Comparison of ENCODE assay signal across 10 cellular contexts in genomic region chr21:25997788-25998611, GRCh38.
DNase-seq lines count a peak whose midpoint lies in the region; ATAC-seq and TF ChIP-seq lines count a peak whose summit lies in the region.
"Had no signal": no experiment of that assay in that cellular context is flagged by ENCODE, and none has a peak within 500 bp of the region (broad histone marks: within the 10 kb centered on the region; RNA-seq: fewer than 3 reads in every experiment).

No MANE protein-coding gene starts in this region.

- no peaks in the 10 kb centered on the region for H3F3A ChIP-seq in PC-9 (ENCODE audit: insufficient read depth, low read depth)

- POLR2A ChIA-PET in PC-9 (lab: Charles Lee; ENCODE audit: unreplicated experiment): interaction anchor here (0.6 kb wide), 2 partner anchors 25 to 86 kb away, joined by 3 to 5 read pairs; no protein-coding TSS in a partner anchor
- POLR2A ChIA-PET in naive thymus-derived CD8-positive, alpha-beta T cell (lab: Charles Lee): no interaction called here

- 64 to 70% methylated on average over 4 of the region's 4 CpGs for WGBS in heart right ventricle, 2 donors

- H3K27me3 ChIP-seq in heart right ventricle: no peaks in the 10 kb centered on the region
- H3K27me3 ChIP-seq in PC-9 (ENCODE audit: insufficient read depth, low read depth): no peaks in the 10 kb centered on the region
- no peaks in the 10 kb centered on the region for H3K27me3 ChIP-seq in iPS-20b (ENCODE audit: insufficient read depth, low read length)

- no peak overlapping the region for H3K4me3 Mint-ChIP-seq in type B pancreatic cell
- H3K4me3 Mint-ChIP-seq in naive thymus-derived CD8-positive, alpha-beta T cell: no peak overlapping the region

- H2AFZ ChIP-seq in PC-9: no peak overlapping the region
- H2AFZ ChIP-seq: parathyroid adenoma had no signal

- H3K4me1 Mint-ChIP-seq in type B pancreatic cell (ENCODE audit: unreplicated experiment): peaks cover 40% of the 10 kb centered on the region
- peaks cover 0 to 12% (median 3%) of the 10 kb centered on the region in 4 donors for H3K4me1 Mint-ChIP-seq in naive thymus-derived CD8-positive, alpha-beta T cell

- no peaks in the 10 kb centered on the region for H3K27me3 Mint-ChIP-seq in type B pancreatic cell
- H3K27me3 Mint-ChIP-seq in naive thymus-derived CD8-positive, alpha-beta T cell: no peaks in the 10 kb centered on the region

- no peak for TF ChIP-seq CTCF in heart right ventricle (IDR thresholded peaks at IDR 0.05)
- TF ChIP-seq CTCF in PC-9 (conservative IDR thresholded peaks at IDR 0.05): no peak
- TF ChIP-seq CTCF in type B pancreatic cell (conservative IDR thresholded peaks at IDR 0.05): no peak

- H3K4me3 ChIP-seq in heart right ventricle: no peak overlapping the region
- H3K4me3 ChIP-seq in PC-9: no peak overlapping the region
- H3K4me3 ChIP-seq in iPS-20b (ENCODE audit: low read length): peak overlapping the region; percentile 46

- no peak overlapping the region for H3K4me2 ChIP-seq in PC-9

- CTCF ChIA-PET in PC-9 (lab: Charles Lee): no interaction called here

- no peaks in the 10 kb centered on the region for H3K79me2 ChIP-seq in PC-9 (ENCODE audit: low read depth)
- H3K79me2 ChIP-seq: parathyroid adenoma had no signal

- H3K36me3 ChIP-seq in heart right ventricle (peaks cover 0 to 58% (median 5%) of the 10 kb centered on the region in 9 donors), PC-9 (ENCODE audit: low read depth) (no peaks in the 10 kb centered on the region), iPS-20b (ENCODE audit: insufficient read depth, low read depth, low read length) (peaks cover 44% of the 10 kb centered on the region)

- H3K9me3 ChIP-seq in heart right ventricle: no peaks in the 10 kb centered on the region
- no peaks in the 10 kb centered on the region for H3K9me3 ChIP-seq in PC-9 (ENCODE audit: insufficient read depth, low read depth)
- H3K9me3 ChIP-seq in iPS-20b (ENCODE audit: insufficient read depth, low read depth, low read length): no peaks in the 10 kb centered on the region

- no peaks in the 10 kb centered on the region for H3K9me3 Mint-ChIP-seq in type B pancreatic cell
- H3K9me3 Mint-ChIP-seq in naive thymus-derived CD8-positive, alpha-beta T cell: no peaks in the 10 kb centered on the region

- peak overlapping the region; percentile 70 for H3K9ac ChIP-seq in iPS-20b (ENCODE audit: low read depth, low read length)
- H3K9ac ChIP-seq: parathyroid adenoma had no signal

- peaks cover 0 to 33% (median 5%) of the 10 kb centered on the region in 9 donors for H3K4me1 ChIP-seq in heart right ventricle
- no peaks in the 10 kb centered on the region for H3K4me1 ChIP-seq in PC-9 (replicated peaks; ENCODE audit: insufficient read depth)
- peaks cover 29% of the 10 kb centered on the region; the same call in 1 of the 2 replicates for H3K4me1 ChIP-seq in iPS-20b (ENCODE audit: insufficient read depth, low read length)
- H3K4me1 ChIP-seq: parathyroid adenoma had no signal

- no peaks in the 10 kb centered on the region for H4K20me1 ChIP-seq in PC-9 (ENCODE audit: insufficient read depth)

- no TSS peak for BruUV-seq in PC-9 (replicated peaks; lab: Mats Ljungman, UMichigan)

- peak in 7 of 8 donors; percentile 34 to 85 (median 76) for ATAC-seq in heart right ventricle
- ATAC-seq in naive thymus-derived CD8-positive, alpha-beta T cell: no peak
- ATAC-seq in GM21360 (IDR thresholded peaks at IDR 0.05; ENCODE audit: unreplicated experiment): no peak

- peak overlapping the region; percentile 67 for H3K27ac Mint-ChIP-seq in type B pancreatic cell
- no peak overlapping the region for H3K27ac Mint-ChIP-seq in naive thymus-derived CD8-positive, alpha-beta T cell

- H3K9me2 ChIP-seq in PC-9 (ENCODE audit: insufficient read depth): no peaks in the 10 kb centered on the region

- peak overlapping the region in 4 of 10 donors; percentile 28 to 47 (median 34) for H3K27ac ChIP-seq in heart right ventricle
- H3K27ac ChIP-seq in PC-9: no peak overlapping the region
- H3K27ac ChIP-seq in iPS-20b (ENCODE audit: low read length): peak overlapping the region; percentile 60
- H3K27ac ChIP-seq: parathyroid adenoma, RWPE1 had no signal

- intact Hi-C loops in heart right ventricle (cut with DNase I) (loop anchor here in 1 of 10 donors (10.0 kb wide), 1 partner anchor 167 kb away; no protein-coding TSS in a partner anchor), cardiac septum (cut with DNase I) (loop anchor here (10.0 kb wide), 1 partner anchor 167 kb away; no protein-coding TSS in a partner anchor), PC-9 (cut with micrococcal nuclease; ENCODE audit: unreplicated experiment) (no loop called here)

- peaks cover 37% of the 10 kb centered on the region for H3K36me3 Mint-ChIP-seq in type B pancreatic cell
- peaks cover 0 to 5% (median 0%) of the 10 kb centered on the region in 3 donors for H3K36me3 Mint-ChIP-seq in naive thymus-derived CD8-positive, alpha-beta T cell

- DNase-seq in heart right ventricle: peak in 1 of 2 donors; percentile 17
- no peak for DNase-seq in cardiac septum (ENCODE audit: low spot score)
- DNase-seq in PC-9: peak; percentile 22 to 63
- no peak for DNase-seq in type B pancreatic cell (ENCODE audit: extremely low spot score, unreplicated experiment)
- no peak for DNase-seq in naive thymus-derived CD8-positive, alpha-beta T cell
- no peak for DNase-seq in LoVo (ENCODE audit: low spot score)

Comparison
In these comparisons a context has a peak if more than half of its experiments do, and no peak if none do; other contexts are left out.
1. ATAC-seq: peak in heart right ventricle (7 of 8); none in naive thymus-derived CD8-positive, alpha-beta T cell (0 of 2) and GM21360 (single experiment).
2. DNase-seq: peak in PC-9 (2 of 2); none in cardiac septum (single experiment), type B pancreatic cell (single experiment), naive thymus-derived CD8-positive, alpha-beta T cell (0 of 10) and LoVo (single experiment).